Comparison of ENCODE assay signal across 1 cellular context in genomic region chr22:19346677-19347265, GRCh38.
TF ChIP-seq lines count a peak whose summit lies in the region.

No MANE protein-coding gene starts in this region.

TF ChIP-seq in K562, 482 proteins besides CTCF, POLR2A, EP300 and RAD21 (continued from another document):
- TF ChIP-seq E2F6 (IDR thresholded peaks at IDR 0.05; ENCODE audit: borderline replicate concordance in 1 of 2, extremely low read depth in 1 of 2, insufficient read depth in 1 of 2, insufficient read length in 1 of 2, low read depth in 1 of 2, low read length in 1 of 2, poor library complexity in 1 of 2, severe bottlenecking in 1 of 2) (no peak), SUPT5H (IDR thresholded peaks at IDR 0.05) (peak; percentile 18), KDM5B (IDR thresholded peaks at IDR 0.05; ENCODE audit: insufficient replicate concordance, low read depth, low read length) (peak; percentile 34), ZKSCAN1 (IDR thresholded peaks at IDR 0.05; ENCODE audit: low read depth, low read length) (no peak), CHAMP1 (IDR thresholded peaks at IDR 0.05) (no peak), ZNF232 (CRISPR knock-in tag; IDR thresholded peaks at IDR 0.05) (0 out of 2 replicates have a peak, but pooled peaks have one; percentile 61), CCAR2 (IDR thresholded peaks at IDR 0.05; ENCODE audit: low read depth, low read length) (no peak), POLR2AphosphoS2 (IDR thresholded peaks at IDR 0.05; ENCODE audit: low read length) (peak; percentile 58; the same call in 1 of the 2 replicates), TEAD2 (tag; IDR thresholded peaks at IDR 0.05) (no peak), ZNF224 (CRISPR knock-in tag; IDR thresholded peaks at IDR 0.05) (peak; percentile 82; the same call in 1 of the 2 replicates), RNF219 (CRISPR knock-in tag; IDR thresholded peaks at IDR 0.05) (no peak), THRA (IDR thresholded peaks at IDR 0.05) (no peak), ZNF217 (CRISPR knock-in tag; IDR thresholded peaks at IDR 0.05) (0 out of 2 replicates have a peak, but pooled peaks have one; percentile 58), ETV6 (IDR thresholded peaks at IDR 0.05; ENCODE audit: borderline replicate concordance in 1 of 2, low read depth in 2 of 2, low read length in 1 of 2) (no peak), ETV6 (CRISPR knock-in tag; IDR thresholded peaks at IDR 0.05; ENCODE audit: borderline replicate concordance) (peak; percentile 20; the same call in 1 of the 2 replicates), ATF7 (IDR thresholded peaks at IDR 0.05) (no peak), HDAC6 (IDR thresholded peaks at IDR 0.05; ENCODE audit: low read depth, low read length) (peak; percentile 83; the same call in 1 of the 2 replicates), ADNP (tag; IDR thresholded peaks at IDR 0.05) (no peak), CHD1 (IDR thresholded peaks at IDR 0.05; ENCODE audit: low read length) (peak; percentile 28), FOXK1 (CRISPR knock-in tag; IDR thresholded peaks at IDR 0.05; ENCODE audit: borderline replicate concordance) (peak; percentile 78; the same call in 1 of the 2 replicates), TBP (optimal IDR thresholded peaks at IDR 0.05; ENCODE audit: low read depth, low read length) (no peak), STAT6 (CRISPR knock-in tag; IDR thresholded peaks at IDR 0.05) (peak; percentile 63; the same call in 1 of the 2 replicates), JUNB (CRISPR knock-in tag; conservative IDR thresholded peaks at IDR 0.05) (no peak), ZNF384 (IDR thresholded peaks at IDR 0.05; ENCODE audit: low read depth, low read length) (no peak)
